ENCODE assay signal across 22 cellular contexts in the genomic region with DNA sequence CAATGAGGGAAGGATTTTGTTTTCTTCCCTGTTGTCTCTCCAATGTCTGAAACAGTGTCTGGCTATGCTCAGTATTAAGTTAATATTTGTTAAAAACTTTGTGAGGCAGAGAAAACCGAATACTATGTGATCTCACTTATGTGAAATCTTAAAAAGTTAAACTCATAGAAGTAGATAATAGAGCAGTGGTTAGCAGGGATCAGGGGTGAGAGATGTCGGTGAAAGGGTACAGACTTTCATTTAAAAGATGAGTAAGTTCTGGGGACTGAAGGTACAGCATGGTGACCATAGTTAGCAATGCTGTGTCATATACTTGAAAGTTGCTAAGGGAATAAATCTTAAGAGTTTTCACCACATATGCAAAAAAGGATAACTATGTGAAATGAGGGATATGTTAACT.
DNase-seq lines count a peak whose midpoint lies in the region.
"Had no signal": no experiment of that assay in that cellular context is flagged by ENCODE, and none has a peak within 500 bp of the region (broad histone marks: within the 10 kb centered on the region; RNA-seq: fewer than 3 reads in every experiment).

No MANE protein-coding gene starts in this region.

- no peak overlapping the region for H2AK5ac ChIP-seq in mesenchymal stem cell (ENCODE audit: low read length, severe bottlenecking)

- no peaks in the 10 kb centered on the region for H3K9me3 ChIP-seq in mesenchymal stem cell (ENCODE audit: control insufficient read depth, low read length)
- H3K9me3 ChIP-seq: BE2C had no signal

- no peak overlapping the region for H3K14ac ChIP-seq in mesenchymal stem cell (ENCODE audit: low read length in 2 of 2)

- no peaks in the 10 kb centered on the region for H3K27me3 ChIP-seq in mesenchymal stem cell (ENCODE audit: control insufficient read depth in 1 of 2, insufficient read depth in 1 of 2, low read length in 2 of 2)
- H3K27me3 ChIP-seq: BE2C, BLaER1 had no signal

- no peak overlapping the region for H4K8ac ChIP-seq in mesenchymal stem cell (ENCODE audit: low read length)

- H3K4me1 ChIP-seq in mesenchymal stem cell (ENCODE audit: control insufficient read depth, insufficient read depth, low read depth, low read length), result peaks cover 6% of the 10 kb centered on the region
- H3K4me1 ChIP-seq: BE2C, BLaER1 had no signal

- no peaks in the 10 kb centered on the region for H3K79me1 ChIP-seq in mesenchymal stem cell (replicated peaks; ENCODE audit: low read length, poor library complexity, severe bottlenecking)

- no peak overlapping the region for H2BK120ac ChIP-seq in mesenchymal stem cell (ENCODE audit: low read depth, low read length)

- DNase-seq in glomerular visceral epithelial cell (ENCODE audit: extremely low spot score) (peak; percentile 36), mesenchymal stem cell (no peak), NCI-H524 treated with DMSO at 0.1 percent for 48 hours (lab: John Stamatoyannopoulos, UW) (no peak), NCI-H1417 (lab: John Stamatoyannopoulos, UW) (no peak), NCI-H146 (lab: John Stamatoyannopoulos, UW) (no peak)
- DNase-seq: 8988T; ACHN; BE2C; C1 segment of cervical spinal cord; CD4-positive, alpha-beta memory T cell; CD4-positive, CD25-positive, alpha-beta regulatory T cell; CD8-positive, alpha-beta memory T cell; COR-L47; DMS 273 treated with DMSO at 0.1 percent for 48 hours; DMS153; DMS53; DMS79; DND-41; EL; GDM1 had no signal

- no peak overlapping the region for H3K4ac ChIP-seq in mesenchymal stem cell (ENCODE audit: low read depth in 1 of 2, low read length in 2 of 2)

- no peak overlapping the region for H3K23ac ChIP-seq in mesenchymal stem cell (ENCODE audit: low read length in 2 of 2)

- no peak overlapping the region for H2BK15ac ChIP-seq in mesenchymal stem cell (ENCODE audit: low read depth, poor library complexity, severe bottlenecking)

- peak overlapping the region; percentile 84 for H3K27ac ChIP-seq in mesenchymal stem cell (ENCODE audit: low read length, poor library complexity, severe bottlenecking)
- H3K27ac ChIP-seq: BLaER1 had no signal

- H2BK5ac ChIP-seq in mesenchymal stem cell (ENCODE audit: low read depth, low read length, poor library complexity, severe bottlenecking), result no peak overlapping the region

- H3K18ac ChIP-seq in mesenchymal stem cell (ENCODE audit: low read depth in 1 of 2, low read length in 2 of 2), result no peak overlapping the region

- no peak overlapping the region for H2AFZ ChIP-seq in mesenchymal stem cell (ENCODE audit: low read depth, low read length)

- no peak overlapping the region for H3K9ac ChIP-seq in mesenchymal stem cell (ENCODE audit: low read length)
- H3K9ac ChIP-seq: BLaER1 had no signal

- WGBS in mesenchymal stem cell, result 94% methylated on average over 2 of the region's 2 CpGs

- H2BK12ac ChIP-seq in mesenchymal stem cell (ENCODE audit: low read length in 2 of 2), result no peak overlapping the region

- no peak overlapping the region for H3K4me3 ChIP-seq in mesenchymal stem cell (ENCODE audit: insufficient read depth in 1 of 2, low read depth in 1 of 2, low read length in 2 of 2)
- H3K4me3 ChIP-seq: BLaER1, GM12878 had no signal

- H3K4me2 ChIP-seq in mesenchymal stem cell (ENCODE audit: low read length, poor library complexity, severe bottlenecking), result no peak overlapping the region
- H3K4me2 ChIP-seq: BLaER1 had no signal

- no peaks in the 10 kb centered on the region for H3K36me3 ChIP-seq in mesenchymal stem cell (ENCODE audit: control insufficient read depth in 1 of 2, insufficient read depth in 2 of 2, low read depth in 1 of 2, low read length in 2 of 2)
- H3K36me3 ChIP-seq: BE2C, BLaER1 had no signal

- H4K91ac ChIP-seq in mesenchymal stem cell (ENCODE audit: low read length), result no peak overlapping the region
